Comparison of ENCODE assay signal across 24 cellular contexts in genomic region chr12:65384240-65384639, GRCh38.
"Had no signal": no experiment of that assay in that cellular context is flagged by ENCODE, and none has a peak within 500 bp of the region (broad histone marks: within the 10 kb centered on the region; RNA-seq: fewer than 3 reads in every experiment).

No MANE protein-coding gene starts in this region.

- H3K4me3 ChIP-seq: breast epithelium, PC-9 had no signal

- DNase-seq: activated CD4-positive, alpha-beta T cell treated with anti-CD3 and anti-CD28 coated beads for 48 hours; activated CD4-positive, alpha-beta T cell treated with anti-CD3 and anti-CD28 coated beads, Interleukin-2, amount 50 U/mL, for 4 hours; activated CD4-positive, CD25-positive, alpha-beta regulatory T cell treated with anti-CD3 and anti-CD28 coated beads, Interleukin-2, amount 50 U/mL, for 72 hours; activated CD8-positive, alpha-beta memory T cell treated with anti-CD3 and anti-CD28 coated beads, Interleukin-2, amount 50 U/mL, for 48 hours; activated CD8-positive, alpha-beta T cell treated with anti-CD3 and anti-CD28 coated beads, Interleukin-2, amount 10 ng/mL, durations not matched to agents 7 days and 5 days; activated effector memory CD4-positive, alpha-beta T cell treated with Interleukin-2 at 50 U/mL for 16 hours; activated naive CD4-positive, alpha-beta T cell; activated T-cell treated with anti-CD3 and anti-CD28 coated beads, Interleukin-2, amount 50 U/mL, for 24 hours; aorta; caudate nucleus; cortex of kidney; MV-4-11; NCI-H1092 treated with DMSO at 0.1 percent for 48 hours; NCI-H1417 treated with DMSO at 0.1 percent for 48 hours; NCI-H1694 treated with DMSO at 0.1 percent for 48 hours; NCI-H2081; NCI-H524; PC-9; SHP77 treated with DMSO at 0.1 percent for 48 hours; T-helper 1 cell had no signal

- H3K4me1 Mint-ChIP-seq: activated naive CD4-positive, alpha-beta T cell treated with anti-CD3 and anti-CD28 coated beads, Interleukin-2, amount 50 U/mL, for 24 hours; WTC11 had no signal

- H2AFZ ChIP-seq: PC-9 had no signal

- H3K27ac ChIP-seq: breast epithelium, PC-9 had no signal

- H3K27ac Mint-ChIP-seq: activated CD8-positive, alpha-beta T cell treated with anti-CD3 and anti-CD28 coated beads, Interleukin-2, amount 10 ng/mL, durations not matched to agents 7 days and 5 days; activated naive CD4-positive, alpha-beta T cell treated with anti-CD3 and anti-CD28 coated beads, Interleukin-2, amount 50 U/mL, for 24 hours; activated T-cell treated with anti-CD3 and anti-CD28 coated beads, Interleukin-2, amount 50 U/mL, for 24 hours; activated T-helper 1 cell treated with anti-CD3 and anti-CD28 coated beads, Interleukin-12 subunit alpha, Interleukin-12 subunit beta, Interleukin-2, Interleukin-4 antibody, amounts not matched to agents 30 ng/mL and 10 ng/mL and 1 ng/mL, durations not matched to agents 14 hours and 24 hours and 36 hours; WTC11 had no signal

- H3K9me3 Mint-ChIP-seq: activated naive CD4-positive, alpha-beta T cell treated with anti-CD3 and anti-CD28 coated beads, Interleukin-2, amount 50 U/mL, for 24 hours; activated T-cell treated with anti-CD3 and anti-CD28 coated beads, Interleukin-2, amount 50 U/mL, for 24 hours; activated T-helper 1 cell treated with anti-CD3 and anti-CD28 coated beads, Interleukin-12 subunit alpha, Interleukin-12 subunit beta, Interleukin-2, Interleukin-4 antibody, amounts not matched to agents 30 ng/mL and 10 ng/mL and 1 ng/mL, durations not matched to agents 14 hours and 24 hours and 36 hours; WTC11 had no signal

- H3K4me2 ChIP-seq: PC-9 had no signal

- H3K4me1 ChIP-seq: breast epithelium had no signal

- H3K27me3 Mint-ChIP-seq: activated T-cell treated with anti-CD3 and anti-CD28 coated beads, Interleukin-2, amount 50 U/mL, for 24 hours had no signal

- H3K27me3 ChIP-seq: breast epithelium had no signal

- H3K9me3 ChIP-seq: breast epithelium had no signal

- H3K36me3 Mint-ChIP-seq: activated naive CD4-positive, alpha-beta T cell treated with anti-CD3 and anti-CD28 coated beads, Interleukin-2, amount 50 U/mL, for 24 hours; WTC11 had no signal

- H3K4me3 Mint-ChIP-seq: activated CD8-positive, alpha-beta T cell treated with anti-CD3 and anti-CD28 coated beads, Interleukin-2, amount 10 ng/mL, durations not matched to agents 7 days and 5 days; activated naive CD4-positive, alpha-beta T cell treated with anti-CD3 and anti-CD28 coated beads, Interleukin-2, amount 50 U/mL, for 24 hours; activated T-cell treated with anti-CD3 and anti-CD28 coated beads, Interleukin-2, amount 50 U/mL, for 24 hours; activated T-helper 1 cell treated with anti-CD3 and anti-CD28 coated beads, Interleukin-12 subunit alpha, Interleukin-12 subunit beta, Interleukin-2, Interleukin-4 antibody, amounts not matched to agents 30 ng/mL and 10 ng/mL and 1 ng/mL, durations not matched to agents 14 hours and 24 hours and 36 hours; WTC11 had no signal

- ATAC-seq: activated CD8-positive, alpha-beta T cell treated with anti-CD3 and anti-CD28 coated beads, Interleukin-2, amount 10 ng/mL, durations not matched to agents 7 days and 5 days; WTC11 had no signal
